Comparison of ENCODE assay signal across 11 cellular contexts in the genomic region with DNA sequence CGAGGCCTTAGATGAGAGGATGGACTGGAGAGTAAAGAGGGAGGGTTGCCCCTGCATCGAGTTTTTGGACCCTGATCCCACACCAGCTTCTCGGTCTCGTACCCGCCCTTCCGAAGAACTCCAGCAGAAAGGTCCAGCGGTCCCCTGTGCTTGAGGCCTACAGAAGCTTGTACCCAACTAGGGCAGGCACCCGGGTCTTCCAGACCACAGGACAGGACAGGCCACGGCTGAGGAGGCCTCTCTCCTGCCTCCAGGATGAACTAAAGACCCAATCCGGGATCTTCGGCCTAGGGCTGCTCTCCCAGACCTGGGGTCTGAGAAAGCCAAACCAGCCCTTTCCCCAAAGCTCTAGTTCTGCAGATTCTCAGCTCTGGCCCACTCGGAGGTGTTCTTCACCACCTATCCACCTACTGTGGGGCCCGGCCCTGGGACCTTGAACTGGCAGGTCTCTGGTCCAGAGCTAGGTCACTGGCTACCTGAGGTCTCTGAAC. TPM values are rescaled to one million over a fixed set of nuclear protein-coding genes. Genes with fewer than 3 reads are reported as not detected.
A peak's percentile ranks its signal among the peaks of the same experiment; 100 is the strongest.
DNase-seq lines count a peak whose midpoint lies in the region; ATAC-seq and TF ChIP-seq lines count a peak whose summit lies in the region.
"Had no signal": no experiment of that assay in that cellular context is flagged by ENCODE, and none has a peak within 500 bp of the region (broad histone marks: within the 10 kb centered on the region; RNA-seq: fewer than 3 reads in every experiment).

No MANE protein-coding gene starts in this region.

- no peak for TF ChIP-seq POLR2A in Peyer's patch (IDR thresholded peaks at IDR 0.05)

- ATAC-seq in naive B cell (ENCODE audit: low read depth in 2 of 2) (no peak), GM18502 (IDR thresholded peaks at IDR 0.05; ENCODE audit: poor library complexity, unreplicated experiment) (no peak)
- no peak for ATAC-seq in stimulated activated memory B cell treated with anti-CD40 and anti-IgM and Interleukin-4, amounts not matched to agents 10 μg/mL and 1 μg/mL and 100 μg/mL, for 72 hours

- TF ChIP-seq CTCF in GM13977 (IDR thresholded peaks at IDR 0.05; ENCODE audit: extremely low read depth, insufficient read depth, missing control alignments) (no peak), brain (conservative IDR thresholded peaks at IDR 0.05) (no peak), Peyer's patch (IDR thresholded peaks at IDR 0.05) (no peak)

- H3K4me1 ChIP-seq in Peyer's patch: peaks cover 0 to 50% (median 29%) of the 10 kb centered on the region in 4 donors

- H3K4me1 Mint-ChIP-seq in brain (peaks cover 60% of the 10 kb centered on the region), naive B cell (peaks cover 34 to 54% (median 51%) of the 10 kb centered on the region in 3 donors)
- peaks cover 34% of the 10 kb centered on the region for H3K4me1 Mint-ChIP-seq in stimulated activated memory B cell treated with anti-CD40 and anti-IgM and Interleukin-4, amounts not matched to agents 10 μg/mL and 1 μg/mL and 100 μg/mL, for 72 hours

- peak overlapping the region; percentile 75 to 85 (median 81) for H3K4me3 Mint-ChIP-seq in brain
- H3K4me3 Mint-ChIP-seq in naive B cell: peak overlapping the region; percentile 52 to 89 (median 79)
- H3K4me3 Mint-ChIP-seq in stimulated activated memory B cell treated with anti-CD40 and anti-IgM and Interleukin-4, amounts not matched to agents 10 μg/mL and 1 μg/mL and 100 μg/mL, for 72 hours: no peak overlapping the region

- peaks cover 4 to 75% of the 10 kb centered on the region in 2 donors for H3K27me3 ChIP-seq in Peyer's patch

- H3K27ac ChIP-seq in Peyer's patch: peak overlapping the region in 1 of 4 donors; percentile 65
- H3K27ac ChIP-seq: PC-9 had no signal

- no peaks in the 10 kb centered on the region for H3K36me3 ChIP-seq in Peyer's patch

- peak overlapping the region in 1 of 5 experiments; percentile 38 for H3K27ac Mint-ChIP-seq in brain
- peak overlapping the region in 4 of 6 donors; percentile 54 to 92 (median 82) for H3K27ac Mint-ChIP-seq in naive B cell
- no peak overlapping the region for H3K27ac Mint-ChIP-seq in stimulated activated memory B cell treated with anti-CD40 and anti-IgM and Interleukin-4, amounts not matched to agents 10 μg/mL and 1 μg/mL and 100 μg/mL, for 72 hours

- in situ Hi-C loops in GM13977 (cut with MboI; ENCODE audit: low pct_unique_long_range_greater_than_20kb, low sequenced_read_pairs, unreplicated experiment): loop anchor here (5.0 to 10.0 kb wide), 2 partner anchors 691 to 808 kb away; no protein-coding TSS in a partner anchor

- H3K27me3 Mint-ChIP-seq in brain: peaks cover 99% of the 10 kb centered on the region
- H3K27me3 Mint-ChIP-seq in naive B cell: peaks cover 62 to 84% (median 62%) of the 10 kb centered on the region in 3 donors
- peaks cover 88% of the 10 kb centered on the region for H3K27me3 Mint-ChIP-seq in stimulated activated memory B cell treated with anti-CD40 and anti-IgM and Interleukin-4, amounts not matched to agents 10 μg/mL and 1 μg/mL and 100 μg/mL, for 72 hours

- H3K9me3 Mint-ChIP-seq in brain: peaks cover 3 to 23% (median 7%) of the 10 kb centered on the region in 5 experiments
- peaks cover 4 to 36% (median 19%) of the 10 kb centered on the region in 7 donors for H3K9me3 Mint-ChIP-seq in naive B cell
- peaks cover 10% of the 10 kb centered on the region for H3K9me3 Mint-ChIP-seq in stimulated activated memory B cell treated with anti-CD40 and anti-IgM and Interleukin-4, amounts not matched to agents 10 μg/mL and 1 μg/mL and 100 μg/mL, for 72 hours

- H3K36me3 Mint-ChIP-seq in brain: no peaks in the 10 kb centered on the region
- peaks cover 5 to 32% of the 10 kb centered on the region in 2 donors for H3K36me3 Mint-ChIP-seq in naive B cell
- H3K36me3 Mint-ChIP-seq in stimulated activated memory B cell treated with anti-CD40 and anti-IgM and Interleukin-4, amounts not matched to agents 10 μg/mL and 1 μg/mL and 100 μg/mL, for 72 hours: peaks cover 8% of the 10 kb centered on the region

- DNase-seq in 8988T: peak; percentile 33
- peak; percentile 31 for DNase-seq in GM13977 (ENCODE audit: low spot score)
- DNase-seq in naive B cell: no peak
- DNase-seq in kidney tubule cell (ENCODE audit: low spot score): no peak
- DNase-seq in Peyer's patch: no peak
- DNase-seq: PC-9 had no signal

- peaks cover 0 to 8% (median 0%) of the 10 kb centered on the region in 4 donors for H3K9me3 ChIP-seq in Peyer's patch

- peak overlapping the region in 2 of 4 donors; percentile 37 to 59 for H3K4me3 ChIP-seq in Peyer's patch
- H3K4me3 ChIP-seq: PC-9 had no signal

RNA-seq across cellular contexts. Expression of a gene that starts 1.2 kb away (rescaled TPM):
- polyA plus RNA-seq in brain (ENCODE audit: insufficient read depth, low read depth, low replicate concordance) (0.25 TPM), naive B cell (ENCODE audit: low read depth in 6 of 6) (not detected)
- 1 to 10 TPM in 1 of 4 donors, under 1 TPM in 1, not detected in 2; 0.54 to 1.3 TPM for total RNA-seq in Peyer's patch
- total RNA-seq: epithelial cell of proximal tubule, PC-9, renal cortical epithelial cell had no signal

RNA-seq across cellular contexts. Expression of a gene that starts 59.0 kb away (rescaled TPM):
- 19.2 TPM for polyA plus RNA-seq in brain (ENCODE audit: insufficient read depth, low read depth, low replicate concordance)
- 10 to 100 TPM; 15.0 to 34.6 (median 18.8) TPM for polyA plus RNA-seq in naive B cell (ENCODE audit: low read depth in 6 of 6)
- 10 to 100 TPM; 11.2 to 24.8 (median 12.4) TPM for total RNA-seq in Peyer's patch

Comparison
In these comparisons a context has a peak if more than half of its experiments do, and no peak if none do; other contexts are left out.
1. DNase-seq: peak in 8988T (single experiment) and GM13977 (single experiment); none in naive B cell (single experiment), kidney tubule cell (single experiment) and Peyer's patch (0 of 3).